ENCODE assay signal across 25 cellular contexts in genomic region chr20:5834436-5835005, GRCh38.
A peak's percentile ranks its signal among the peaks of the same experiment; 100 is the strongest.
DNase-seq lines count a peak whose midpoint lies in the region; ATAC-seq lines count a peak whose summit lies in the region.
"Had no signal": no experiment of that assay in that cellular context is flagged by ENCODE, and none has a peak within 500 bp of the region (broad histone marks: within the 10 kb centered on the region; RNA-seq: fewer than 3 reads in every experiment).

No MANE protein-coding gene starts in this region.

- CTCF ChIA-PET in CD4-positive, alpha-beta memory T cell (lab: Charles Lee; ENCODE audit: partially characterized antibody) = no interaction called here

- no peak overlapping the region for H3K4ac ChIP-seq in mesenchymal stem cell (ENCODE audit: low read depth in 1 of 2, low read length in 2 of 2)

- H3K27ac Mint-ChIP-seq in CD4-positive, alpha-beta memory T cell = peak overlapping the region; percentile 96 to 100 (median 98)
- H3K27ac Mint-ChIP-seq in activated T-helper 17 cell treated with anti-CD3 and anti-CD28 coated beads, Interleukin-2, amount 50 U/mL, for 72 hours = peak overlapping the region; percentile 93

- peak overlapping the region; percentile 91 for H3K27ac ChIP-seq in CD4-positive, alpha-beta memory T cell (ENCODE audit: low read depth, low read length)
- H3K27ac ChIP-seq in mesenchymal stem cell (ENCODE audit: low read length, poor library complexity, severe bottlenecking) = no peak overlapping the region
- H3K27ac ChIP-seq: 22Rv1, tibial artery had no signal

- no peak overlapping the region for H2BK15ac ChIP-seq in mesenchymal stem cell (ENCODE audit: low read depth, poor library complexity, severe bottlenecking)

- H3K4me3 ChIP-seq in CD4-positive, alpha-beta memory T cell (ENCODE audit: low read length in 2 of 2) = no peak overlapping the region
- no peak overlapping the region for H3K4me3 ChIP-seq in mesenchymal stem cell (ENCODE audit: insufficient read depth in 1 of 2, low read depth in 1 of 2, low read length in 2 of 2)
- H3K4me3 ChIP-seq: esophagus squamous epithelium, gastrocnemius medialis, K562, left lung, tibial artery had no signal

- no peak overlapping the region for H3K14ac ChIP-seq in mesenchymal stem cell (ENCODE audit: low read length in 2 of 2)

- no peak overlapping the region for H3K9ac ChIP-seq in mesenchymal stem cell (ENCODE audit: low read length)

- H3K4me1 ChIP-seq in CD4-positive, alpha-beta memory T cell (ENCODE audit: insufficient read depth, low read length) = peaks cover 33% of the 10 kb centered on the region
- H3K4me1 ChIP-seq in mesenchymal stem cell (ENCODE audit: control insufficient read depth, insufficient read depth, low read depth, low read length) = peaks cover 8% of the 10 kb centered on the region

- H3K4me2 ChIP-seq in mesenchymal stem cell (ENCODE audit: low read length, poor library complexity, severe bottlenecking) = no peak overlapping the region

- H2BK120ac ChIP-seq in mesenchymal stem cell (ENCODE audit: low read depth, low read length) = no peak overlapping the region

- H3K36me3 ChIP-seq in CD4-positive, alpha-beta memory T cell (ENCODE audit: insufficient read depth, low read length) = no peaks in the 10 kb centered on the region
- H3K36me3 ChIP-seq in mesenchymal stem cell (ENCODE audit: control insufficient read depth in 1 of 2, insufficient read depth in 2 of 2, low read depth in 1 of 2, low read length in 2 of 2) = no peaks in the 10 kb centered on the region
- H3K36me3 ChIP-seq: esophagus squamous epithelium, gastrocnemius medialis, left lung, tibial artery had no signal

- H3K18ac ChIP-seq in mesenchymal stem cell (ENCODE audit: low read depth in 1 of 2, low read length in 2 of 2) = no peak overlapping the region

- peaks cover 0 to 16% (median 10%) of the 10 kb centered on the region in 8 donors for H3K9me3 Mint-ChIP-seq in CD4-positive, alpha-beta memory T cell
- H3K9me3 Mint-ChIP-seq in activated T-helper 17 cell treated with anti-CD3 and anti-CD28 coated beads, Interleukin-2, amount 50 U/mL, for 72 hours = no peaks in the 10 kb centered on the region

- H3K4me3 Mint-ChIP-seq in CD4-positive, alpha-beta memory T cell = peak overlapping the region in 2 of 8 donors; percentile 2 to 89
- no peak overlapping the region for H3K4me3 Mint-ChIP-seq in activated T-helper 17 cell treated with anti-CD3 and anti-CD28 coated beads, Interleukin-2, amount 50 U/mL, for 72 hours
- H3K4me3 Mint-ChIP-seq: activated CD4-positive, alpha-beta T cell treated with anti-CD3 and anti-CD28 coated beads, Interleukin-2, amount 10 ng/mL, durations not matched to agents 24 days and 14 days; immature natural killer cell; naive B cell had no signal

- H2BK12ac ChIP-seq in mesenchymal stem cell (ENCODE audit: low read length in 2 of 2) = peak overlapping the region in 1 of 2 experiments; percentile 1

- H2AFZ ChIP-seq in mesenchymal stem cell (ENCODE audit: low read depth, low read length) = no peak overlapping the region

- H4K91ac ChIP-seq in mesenchymal stem cell (ENCODE audit: low read length) = no peak overlapping the region

- peaks cover 39 to 52% (median 41%) of the 10 kb centered on the region in 4 donors for H3K4me1 Mint-ChIP-seq in CD4-positive, alpha-beta memory T cell
- H3K4me1 Mint-ChIP-seq in activated T-helper 17 cell treated with anti-CD3 and anti-CD28 coated beads, Interleukin-2, amount 50 U/mL, for 72 hours = peaks cover 28% of the 10 kb centered on the region

- peaks cover 19 to 23% of the 10 kb centered on the region in 2 donors for H3K36me3 Mint-ChIP-seq in CD4-positive, alpha-beta memory T cell
- peaks cover 12% of the 10 kb centered on the region for H3K36me3 Mint-ChIP-seq in activated T-helper 17 cell treated with anti-CD3 and anti-CD28 coated beads, Interleukin-2, amount 50 U/mL, for 72 hours (ENCODE audit: low read depth)

- no peak overlapping the region for H3K23ac ChIP-seq in mesenchymal stem cell (ENCODE audit: low read length in 2 of 2)

- H3K27me3 Mint-ChIP-seq in CD4-positive, alpha-beta memory T cell = no peaks in the 10 kb centered on the region
- no peaks in the 10 kb centered on the region for H3K27me3 Mint-ChIP-seq in activated T-helper 17 cell treated with anti-CD3 and anti-CD28 coated beads, Interleukin-2, amount 50 U/mL, for 72 hours
- H3K27me3 Mint-ChIP-seq: activated CD4-positive, alpha-beta T cell treated with anti-CD3 and anti-CD28 coated beads, Interleukin-2, amount 10 ng/mL, durations not matched to agents 24 days and 14 days; naive B cell; stimulated activated naive CD8-positive, alpha-beta T cell treated with anti-CD3 and anti-CD28 coated beads, Interleukin-15, amount 100 ng/mL, for 72 hours had no signal

- no peaks in the 10 kb centered on the region for H3K79me1 ChIP-seq in mesenchymal stem cell (replicated peaks; ENCODE audit: low read length, poor library complexity, severe bottlenecking)

- H3K9me3 ChIP-seq in CD4-positive, alpha-beta memory T cell (ENCODE audit: control insufficient read depth in 1 of 2, low read length in 2 of 2) = no peaks in the 10 kb centered on the region
- no peaks in the 10 kb centered on the region for H3K9me3 ChIP-seq in mesenchymal stem cell (ENCODE audit: control insufficient read depth, low read length)
- H3K9me3 ChIP-seq: esophagus squamous epithelium, gastrocnemius medialis, left lung, tibial artery had no signal

- POLR2A ChIA-PET in CD4-positive, alpha-beta memory T cell (lab: Charles Lee; ENCODE audit: partially characterized antibody) = interaction anchor here (0.9 to 2.6 kb wide), 4 partner anchors 10 to 304 kb away, joined by 3 to 15 read pairs (median 5); no protein-coding TSS in a partner anchor

- H3K27me3 ChIP-seq in CD4-positive, alpha-beta memory T cell (ENCODE audit: insufficient read depth, low read length) = no peaks in the 10 kb centered on the region
- no peaks in the 10 kb centered on the region for H3K27me3 ChIP-seq in mesenchymal stem cell (ENCODE audit: control insufficient read depth in 1 of 2, insufficient read depth in 1 of 2, low read length in 2 of 2)
- H3K27me3 ChIP-seq: esophagus squamous epithelium, gastrocnemius medialis, left lung, tibial artery had no signal

- DNase-seq in DMS53 (lab: John Stamatoyannopoulos, UW) (peak; percentile 40), DMS53 treated with DMSO at 0.1 percent for 48 hours (lab: John Stamatoyannopoulos, UW; ENCODE audit: unreplicated experiment) (no peak), mesenchymal stem cell (peak; percentile 15), C1 segment of cervical spinal cord (lab: John Stamatoyannopoulos, UW) (no peak)
- no peak for DNase-seq in CD4-positive, alpha-beta memory T cell
- no peak for DNase-seq in effector CD8-positive, alpha-beta T cell (lab: John Stamatoyannopoulos, UW)
- DNase-seq: activated CD4-positive, alpha-beta T cell treated with anti-CD3 and anti-CD28 coated beads, Interleukin-2, amount 10 ng/mL, durations not matched to agents 24 days and 14 days; activated T-cell treated with anti-CD3 and anti-CD28 coated beads, Interleukin-2, amount 50 U/mL, for 4 hours; anterior cingulate cortex; DND-41; esophagus squamous epithelium; gastrocnemius medialis; HCEC 1CT; hypothalamus; immature natural killer cell; left lung; naive B cell; NCI-H1417 treated with DMSO at 0.1 percent for 48 hours; OCI-M1; stimulated activated naive CD8-positive, alpha-beta T cell treated with anti-CD3 and anti-CD28 coated beads, Interleukin-15, amount 100 ng/mL, for 72 hours; tibial artery had no signal

- H4K8ac ChIP-seq in mesenchymal stem cell (ENCODE audit: low read length) = no peak overlapping the region

- intact Hi-C loops in CD4-positive, alpha-beta memory T cell (cut with micrococcal nuclease) = no loop called here

- no peak overlapping the region for H2BK5ac ChIP-seq in mesenchymal stem cell (ENCODE audit: low read depth, low read length, poor library complexity, severe bottlenecking)

- H2AK5ac ChIP-seq in mesenchymal stem cell (ENCODE audit: low read length, severe bottlenecking) = no peak overlapping the region

- no peak for ATAC-seq in activated T-helper 17 cell treated with anti-CD3 and anti-CD28 coated beads, Interleukin-2, amount 50 U/mL, for 72 hours (replicated peaks)
- no peak for ATAC-seq in GM21717 (IDR thresholded peaks at IDR 0.05; ENCODE audit: unreplicated experiment)
- ATAC-seq: gastrocnemius medialis, K562 had no signal

Comparison
In these comparisons a context has a peak if more than half of its experiments do, and no peak if none do; other contexts are left out.
1. DNase-seq: peak in DMS53 (single experiment) and mesenchymal stem cell (single experiment); none in DMS53 treated with DMSO at 0.1 percent for 48 hours (single experiment), CD4-positive, alpha-beta memory T cell (0 of 5), C1 segment of cervical spinal cord (0 of 14) and effector CD8-positive, alpha-beta T cell (single experiment).